Comparison of ENCODE assay signal across 9 cellular contexts in genomic region chr4:107519057-107519456, GRCh38.
DNase-seq lines count a peak whose midpoint lies in the region; ATAC-seq and TF ChIP-seq lines count a peak whose summit lies in the region.
"Had no signal": no experiment of that assay in that cellular context is flagged by ENCODE, and none has a peak within 500 bp of the region (broad histone marks: within the 10 kb centered on the region; RNA-seq: fewer than 3 reads in every experiment).

No MANE protein-coding gene starts in this region.

- DNase-seq in SK-MEL-5 (ENCODE audit: low read depth, low spot score) (peak; percentile 49), head of caudate nucleus (peak in 31 of 42 donors; percentile 2 to 59 (median 31)), NCI-H2029 treated with DMSO at 0.1 percent for 48 hours (lab: John Stamatoyannopoulos, UW) (no peak)
- DNase-seq: RPMI8226 had no signal

- TF ChIP-seq CTCF in 22Rv1 (IDR thresholded peaks at IDR 0.05) (peak; percentile 70), GM12873 (IDR thresholded peaks at IDR 0.05; ENCODE audit: insufficient read depth, low read depth, low read length, missing control alignments) (peak; percentile 19)

- H3K27ac ChIP-seq in 22Rv1, result no peak overlapping the region

- in situ Hi-C loops in SK-MEL-5 (cut with HindIII; ENCODE audit: low pct_unique_long_range_greater_than_20kb, low sequenced_read_pairs), result no loop called here

- intact Hi-C loops in head of caudate nucleus (cut with DNase I), result no loop called here

- ATAC-seq in GM21737 (IDR thresholded peaks at IDR 0.05; ENCODE audit: unreplicated experiment) (no peak), HG02852 (IDR thresholded peaks at IDR 0.05; ENCODE audit: unreplicated experiment) (no peak), HG03025 (IDR thresholded peaks at IDR 0.05; ENCODE audit: low FRiP score, unreplicated experiment) (no peak)
